Comparison of ENCODE assay signal across 30 cellular contexts in genomic region chr7:5357951-5358350, GRCh38.
DNase-seq lines count a peak whose midpoint lies in the region; ATAC-seq and TF ChIP-seq lines count a peak whose summit lies in the region.
"Had no signal": no experiment of that assay in that cellular context is flagged by ENCODE, and none has a peak within 500 bp of the region (broad histone marks: within the 10 kb centered on the region; RNA-seq: fewer than 3 reads in every experiment).

No MANE protein-coding gene starts in this region.

- no peak overlapping the region for H3K4me3 Mint-ChIP-seq in effector memory CD8-positive, alpha-beta T cell
- no peak overlapping the region for H3K4me3 Mint-ChIP-seq in mesothelial cell of epicardium
- H3K4me3 Mint-ChIP-seq: activated B cell treated with CpG ODN at 0.5 μM for 24 hours; activated CD4-positive, alpha-beta memory T cell treated with anti-CD3 and anti-CD28 coated beads for 36 hours; memory B cell; stimulated activated memory B cell treated with anti-CD40 and anti-IgM and Interleukin-4, amounts not matched to agents 10 μg/mL and 1 μg/mL and 100 μg/mL, for 72 hours had no signal

- peaks cover 7 to 50% of the 10 kb centered on the region in 2 donors for H3K4me1 ChIP-seq in thoracic aorta (ENCODE audit: control insufficient read depth in 1 of 2, low read depth in 2 of 2)

- H3K27ac Mint-ChIP-seq in effector memory CD8-positive, alpha-beta T cell, result peak overlapping the region; percentile 82 to 88
- peak overlapping the region; percentile 51 for H3K27ac Mint-ChIP-seq in mesothelial cell of epicardium
- H3K27ac Mint-ChIP-seq: activated B cell treated with CpG ODN at 0.5 μM for 24 hours; activated CD4-positive, alpha-beta memory T cell treated with anti-CD3 and anti-CD28 coated beads for 36 hours; memory B cell; stimulated activated memory B cell treated with anti-CD40 and anti-IgM and Interleukin-4, amounts not matched to agents 10 μg/mL and 1 μg/mL and 100 μg/mL, for 72 hours had no signal

- no peak for TF ChIP-seq CTCF in RWPE1 (conservative IDR thresholded peaks at IDR 0.05; ENCODE audit: low read depth)
- no peak for TF ChIP-seq CTCF in mesothelial cell of epicardium (IDR thresholded peaks at IDR 0.05; ENCODE audit: unreplicated experiment)
- no peak for TF ChIP-seq CTCF in thoracic aorta (IDR thresholded peaks at IDR 0.05)

- H3K27me3 ChIP-seq in thoracic aorta (replicated peaks; ENCODE audit: insufficient read depth), result no peaks in the 10 kb centered on the region
- H3K27me3 ChIP-seq: brain microvascular endothelial cell, colonic mucosa, neutrophil, testis had no signal

- no peak for ATAC-seq in effector memory CD8-positive, alpha-beta T cell (replicated peaks)
- no peak for ATAC-seq in thoracic aorta (ENCODE audit: insufficient number of reproducible peaks, low FRiP score, low read depth)
- ATAC-seq: stimulated activated memory B cell treated with anti-CD40 and anti-IgM and Interleukin-4, amounts not matched to agents 10 μg/mL and 1 μg/mL and 100 μg/mL, for 72 hours had no signal

- CTCF ChIA-PET in RWPE1 (lab: Yijun Ruan, JAX), result interaction anchor here (0.7 kb wide), 1 partner anchor 152 kb away, joined by 4 read pairs; no protein-coding TSS in a partner anchor

- H3K27ac ChIP-seq in RWPE1 (0 out of 2 replicates have a peak overlapping the region, but pooled peaks have one; percentile 3), thoracic aorta (peak overlapping the region; percentile 52 to 56)
- H3K27ac ChIP-seq: brain microvascular endothelial cell, C4-2B, colonic mucosa, neutrophil, SK-N-MC, testis had no signal

- no peak overlapping the region for H3K4me3 ChIP-seq in thoracic aorta
- H3K4me3 ChIP-seq: colonic mucosa, SK-N-MC had no signal

- peaks cover 19 to 26% of the 10 kb centered on the region in 2 donors for H3K4me1 Mint-ChIP-seq in effector memory CD8-positive, alpha-beta T cell (ENCODE audit: low read depth in 2 of 2)
- peaks cover 19% of the 10 kb centered on the region for H3K4me1 Mint-ChIP-seq in mesothelial cell of epicardium

- H3K9me3 Mint-ChIP-seq in effector memory CD8-positive, alpha-beta T cell, result no peaks in the 10 kb centered on the region
- no peaks in the 10 kb centered on the region for H3K9me3 Mint-ChIP-seq in mesothelial cell of epicardium
- H3K9me3 Mint-ChIP-seq: activated B cell treated with CpG ODN at 0.5 μM for 24 hours; activated CD4-positive, alpha-beta memory T cell treated with anti-CD3 and anti-CD28 coated beads for 36 hours; memory B cell; stimulated activated memory B cell treated with anti-CD40 and anti-IgM and Interleukin-4, amounts not matched to agents 10 μg/mL and 1 μg/mL and 100 μg/mL, for 72 hours had no signal

- H3K36me3 ChIP-seq in thoracic aorta, result peaks cover 65% of the 10 kb centered on the region

- DNase-seq in RWPE1 (ENCODE audit: low spot score), result no peak
- DNase-seq in effector memory CD8-positive, alpha-beta T cell, result no peak
- DNase-seq in mesothelial cell of epicardium (ENCODE audit: low spot score in 2 of 2, unreplicated experiment in 2 of 2), result no peak
- DNase-seq in thoracic aorta (ENCODE audit: low spot score), result no peak
- DNase-seq in HT-29 (ENCODE audit: low spot score), result no peak
- no peak for DNase-seq in dedifferentiated amniotic fluid mesenchymal stem cell (ENCODE audit: extremely low spot score)
- DNase-seq in posterior cingulate gyrus, result no peak
- no peak for DNase-seq in DMS 273 treated with DMSO at 0.1 percent for 48 hours (lab: John Stamatoyannopoulos, UW)
- DNase-seq: activated B cell treated with CpG ODN at 0.5 μM for 24 hours; activated CD4-positive, alpha-beta memory T cell treated with anti-CD3 and anti-CD28 coated beads for 36 hours; activated gamma-delta T cell; brain microvascular endothelial cell; Calu3; colonic mucosa; EL; IMR-90; kidney glomerular epithelial cell; NCI-H1105 treated with DMSO at 0.1 percent for 48 hours; NCI-H2081; NCI-H345; NCI-H748 treated with DMSO at 0.1 percent for 48 hours; RPMI8226; stimulated activated CD4-positive, alpha-beta T cell treated with anti-CD3 and anti-CD28 coated beads, Interleukin-4, amount 100 ng/mL, for 1 hour; T-helper 2 cell; testis had no signal

- no peaks in the 10 kb centered on the region for H3K9me3 ChIP-seq in thoracic aorta
- H3K9me3 ChIP-seq: colonic mucosa, neutrophil, testis had no signal

- H3K27me3 Mint-ChIP-seq in effector memory CD8-positive, alpha-beta T cell, result no peaks in the 10 kb centered on the region
- H3K27me3 Mint-ChIP-seq in mesothelial cell of epicardium (ENCODE audit: low read depth), result no peaks in the 10 kb centered on the region
- H3K27me3 Mint-ChIP-seq: activated B cell treated with CpG ODN at 0.5 μM for 24 hours; activated CD4-positive, alpha-beta memory T cell treated with anti-CD3 and anti-CD28 coated beads for 36 hours; memory B cell; stimulated activated memory B cell treated with anti-CD40 and anti-IgM and Interleukin-4, amounts not matched to agents 10 μg/mL and 1 μg/mL and 100 μg/mL, for 72 hours had no signal

- intact Hi-C loops in posterior cingulate gyrus (cut with DNase I), result no loop called here

- POLR2A ChIA-PET in RWPE1 (lab: Yijun Ruan, JAX; ENCODE audit: low non-redundant PET), result no interaction called here

- peaks cover 68% of the 10 kb centered on the region for H3K36me3 Mint-ChIP-seq in effector memory CD8-positive, alpha-beta T cell (ENCODE audit: insufficient read depth)
- H3K36me3 Mint-ChIP-seq in mesothelial cell of epicardium, result peaks cover 45% of the 10 kb centered on the region
